Comparison of ENCODE assay signal across 24 cellular contexts in the genomic region with DNA sequence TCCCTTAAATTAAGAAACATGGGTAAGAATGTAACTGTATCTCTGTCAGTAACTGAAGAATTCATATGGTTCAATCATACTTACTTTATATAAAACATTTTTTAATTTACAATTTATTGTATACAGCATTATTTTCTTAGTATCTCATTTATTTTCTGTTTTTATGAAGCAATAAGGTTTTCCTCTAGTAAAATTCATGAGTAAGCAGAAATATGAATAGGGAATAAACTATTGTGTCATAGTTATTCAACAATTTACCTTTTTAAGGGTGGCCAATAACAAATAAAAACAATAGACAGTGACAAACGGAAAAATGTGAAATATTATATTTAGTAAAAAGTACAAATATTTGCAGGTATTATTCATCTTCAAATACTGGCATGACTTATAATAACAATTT.
"Had no signal": no experiment of that assay in that cellular context is flagged by ENCODE, and none has a peak within 500 bp of the region (broad histone marks: within the 10 kb centered on the region; RNA-seq: fewer than 3 reads in every experiment).

No MANE protein-coding gene starts in this region.

- H3K27ac ChIP-seq: colonic mucosa, esophagus muscularis mucosa, foreskin keratinocyte, gastroesophageal sphincter, heart left ventricle, hepatocyte, lower lobe of right lung had no signal

- H3K79me2 ChIP-seq: hepatocyte had no signal

- H2AFZ ChIP-seq: hepatocyte had no signal

- H3K4me1 ChIP-seq: colonic mucosa, esophagus muscularis mucosa, foreskin keratinocyte, gastroesophageal sphincter, heart left ventricle, lower lobe of right lung had no signal

- H3K27ac Mint-ChIP-seq: dendritic cell treated with granulocyte-macrophage colony-stimulating factor and Interleukin-4, amounts not matched to agents 40 ng/mL and 50 ng/mL, for 4 days; effector memory CD8-positive, alpha-beta T cell; endodermal cell; immature natural killer cell; naive thymus-derived CD4-positive, alpha-beta T cell had no signal

- ATAC-seq: effector memory CD8-positive, alpha-beta T cell; foreskin keratinocyte; gastroesophageal sphincter; heart left ventricle; left colon; left lobe of liver; left ventricle myocardium superior; lower lobe of right lung; naive thymus-derived CD4-positive, alpha-beta T cell had no signal

- H3K4me2 ChIP-seq: hepatocyte had no signal

- H3K36me3 Mint-ChIP-seq: immature natural killer cell; naive thymus-derived CD4-positive, alpha-beta T cell had no signal

- H3K9me3 Mint-ChIP-seq: dendritic cell treated with granulocyte-macrophage colony-stimulating factor and Interleukin-4, amounts not matched to agents 40 ng/mL and 50 ng/mL, for 4 days; endodermal cell had no signal

- DNase-seq: colonic mucosa; cortex of kidney; effector CD8-positive, alpha-beta T cell; effector memory CD8-positive, alpha-beta T cell; endodermal cell; foreskin keratinocyte; heart left ventricle; hypothalamus; immature natural killer cell; islet precursor cell; kidney; kidney glomerular epithelial cell; left colon; left ventricle myocardium superior; lower lobe of right lung; mesendoderm; midbrain; naive thymus-derived CD4-positive, alpha-beta T cell had no signal

- H3K27me3 Mint-ChIP-seq: dendritic cell treated with granulocyte-macrophage colony-stimulating factor and Interleukin-4, amounts not matched to agents 40 ng/mL and 50 ng/mL, for 4 days; effector memory CD8-positive, alpha-beta T cell; naive thymus-derived CD4-positive, alpha-beta T cell had no signal

- H3K4me3 ChIP-seq: colonic mucosa, esophagus muscularis mucosa, gastroesophageal sphincter, heart left ventricle, hepatocyte, lower lobe of right lung had no signal

- H3K4me3 Mint-ChIP-seq: dendritic cell treated with granulocyte-macrophage colony-stimulating factor and Interleukin-4, amounts not matched to agents 40 ng/mL and 50 ng/mL, for 4 days; effector memory CD8-positive, alpha-beta T cell; endodermal cell; immature natural killer cell; naive thymus-derived CD4-positive, alpha-beta T cell had no signal

- FAIRE-seq: endometrium, kidney had no signal

- H3K4me1 Mint-ChIP-seq: endodermal cell; immature natural killer cell; naive thymus-derived CD4-positive, alpha-beta T cell had no signal

- H3K27me3 ChIP-seq: colonic mucosa, esophagus muscularis mucosa, foreskin keratinocyte, gastroesophageal sphincter, heart left ventricle, hepatocyte had no signal

- H3K9me3 ChIP-seq: colonic mucosa, esophagus muscularis mucosa, gastroesophageal sphincter, heart left ventricle, lower lobe of right lung had no signal

- H3K36me3 ChIP-seq: colonic mucosa, esophagus muscularis mucosa, gastroesophageal sphincter, heart left ventricle, lower lobe of right lung had no signal
